In the genomic region with DNA sequence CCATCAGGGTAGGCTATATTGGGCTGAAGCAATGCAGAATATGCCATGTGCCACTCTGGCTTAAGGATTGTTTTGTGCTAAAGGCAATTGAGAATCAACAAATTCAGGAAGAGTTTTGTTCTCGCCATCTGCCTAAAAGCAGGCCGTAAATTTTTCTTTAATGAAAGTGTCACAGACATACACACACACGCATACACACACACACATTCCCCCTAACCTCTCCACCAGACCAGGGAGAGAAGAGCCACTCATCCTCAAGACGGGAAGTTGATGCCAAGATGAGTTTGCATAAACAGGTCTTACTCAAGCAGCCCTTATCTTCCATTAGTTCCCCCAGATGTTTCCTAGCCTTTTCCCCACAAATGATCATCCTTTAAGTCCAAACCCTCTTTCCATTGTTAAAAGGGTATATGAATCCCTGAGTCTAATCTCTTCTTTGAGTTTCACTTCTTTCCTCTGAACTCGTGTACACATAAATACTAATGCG, we compare ENCODE assay signal across 1 cellular context.
TF ChIP-seq lines count a peak whose summit lies in the region.

No MANE protein-coding gene starts in this region.

TF ChIP-seq in K562, 482 proteins besides CTCF, POLR2A, EP300 and RAD21 (continued from another document and continues in another):
- TF ChIP-seq, protein P1, sequence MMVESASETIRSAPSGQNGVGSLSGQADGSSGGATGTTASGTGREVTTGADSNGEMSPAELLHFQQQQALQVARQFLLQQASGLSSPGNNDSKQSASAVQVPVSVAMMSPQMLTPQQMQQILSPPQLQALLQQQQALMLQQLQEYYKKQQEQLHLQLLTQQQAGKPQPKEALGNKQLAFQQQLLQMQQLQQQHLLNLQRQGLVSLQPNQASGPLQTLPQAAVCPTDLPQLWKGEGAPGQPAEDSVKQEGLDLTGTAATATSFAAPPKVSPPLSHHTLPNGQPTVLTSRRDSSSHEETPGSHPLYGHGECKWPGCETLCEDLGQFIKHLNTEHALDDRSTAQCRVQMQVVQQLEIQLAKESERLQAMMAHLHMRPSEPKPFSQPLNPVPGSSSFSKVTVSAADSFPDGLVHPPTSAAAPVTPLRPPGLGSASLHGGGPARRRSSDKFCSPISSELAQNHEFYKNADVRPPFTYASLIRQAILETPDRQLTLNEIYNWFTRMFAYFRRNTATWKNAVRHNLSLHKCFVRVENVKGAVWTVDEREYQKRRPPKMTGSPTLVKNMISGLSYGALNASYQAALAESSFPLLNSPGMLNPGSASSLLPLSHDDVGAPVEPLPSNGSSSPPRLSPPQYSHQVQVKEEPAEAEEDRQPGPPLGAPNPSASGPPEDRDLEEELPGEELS (CRISPR knock-in tag; IDR thresholded peaks at IDR 0.05; ENCODE audit: borderline replicate concordance) = 0 out of 2 replicates have a peak, but pooled peaks have one; percentile 61
- TF ChIP-seq MCM5 (IDR thresholded peaks at IDR 0.05; ENCODE audit: low read depth) = no peak
- TF ChIP-seq HCFC1 (IDR thresholded peaks at IDR 0.05; ENCODE audit: low read depth, low read length) = no peak
- no peak for TF ChIP-seq GTF2F1 (IDR thresholded peaks at IDR 0.05; ENCODE audit: low read depth, low read length)
- TF ChIP-seq TARDBP (IDR thresholded peaks at IDR 0.05) = no peak
- TF ChIP-seq MIER1 (IDR thresholded peaks at IDR 0.05; ENCODE audit: low read depth) = no peak
- TF ChIP-seq, protein P2, sequence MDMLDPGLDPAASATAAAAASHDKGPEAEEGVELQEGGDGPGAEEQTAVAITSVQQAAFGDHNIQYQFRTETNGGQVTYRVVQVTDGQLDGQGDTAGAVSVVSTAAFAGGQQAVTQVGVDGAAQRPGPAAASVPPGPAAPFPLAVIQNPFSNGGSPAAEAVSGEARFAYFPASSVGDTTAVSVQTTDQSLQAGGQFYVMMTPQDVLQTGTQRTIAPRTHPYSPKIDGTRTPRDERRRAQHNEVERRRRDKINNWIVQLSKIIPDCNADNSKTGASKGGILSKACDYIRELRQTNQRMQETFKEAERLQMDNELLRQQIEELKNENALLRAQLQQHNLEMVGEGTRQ (CRISPR knock-in tag; IDR thresholded peaks at IDR 0.05) = no peak
- TF ChIP-seq ZNF217 (CRISPR knock-in tag; IDR thresholded peaks at IDR 0.05) = no peak
- no peak for TF ChIP-seq SUPT5H (IDR thresholded peaks at IDR 0.05)
- no peak for TF ChIP-seq CBX2 (IDR thresholded peaks at IDR 0.05; ENCODE audit: insufficient read depth, low read length, poor library complexity, severe bottlenecking)
- TF ChIP-seq NUFIP1 (IDR thresholded peaks at IDR 0.05; ENCODE audit: partially characterized antibody) = no peak
- no peak for TF ChIP-seq ZNF717 (CRISPR knock-in tag; IDR thresholded peaks at IDR 0.05)
- TF ChIP-seq, protein P3, sequence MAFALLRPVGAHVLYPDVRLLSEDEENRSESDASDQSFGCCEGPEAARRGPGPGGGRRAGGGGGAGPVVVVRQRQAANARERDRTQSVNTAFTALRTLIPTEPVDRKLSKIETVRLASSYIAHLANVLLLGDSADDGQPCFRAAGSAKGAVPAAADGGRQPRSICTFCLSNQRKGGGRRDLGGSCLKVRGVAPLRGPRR (CRISPR knock-in tag; IDR thresholded peaks at IDR 0.05) = no peak
- TF ChIP-seq, protein P4, sequence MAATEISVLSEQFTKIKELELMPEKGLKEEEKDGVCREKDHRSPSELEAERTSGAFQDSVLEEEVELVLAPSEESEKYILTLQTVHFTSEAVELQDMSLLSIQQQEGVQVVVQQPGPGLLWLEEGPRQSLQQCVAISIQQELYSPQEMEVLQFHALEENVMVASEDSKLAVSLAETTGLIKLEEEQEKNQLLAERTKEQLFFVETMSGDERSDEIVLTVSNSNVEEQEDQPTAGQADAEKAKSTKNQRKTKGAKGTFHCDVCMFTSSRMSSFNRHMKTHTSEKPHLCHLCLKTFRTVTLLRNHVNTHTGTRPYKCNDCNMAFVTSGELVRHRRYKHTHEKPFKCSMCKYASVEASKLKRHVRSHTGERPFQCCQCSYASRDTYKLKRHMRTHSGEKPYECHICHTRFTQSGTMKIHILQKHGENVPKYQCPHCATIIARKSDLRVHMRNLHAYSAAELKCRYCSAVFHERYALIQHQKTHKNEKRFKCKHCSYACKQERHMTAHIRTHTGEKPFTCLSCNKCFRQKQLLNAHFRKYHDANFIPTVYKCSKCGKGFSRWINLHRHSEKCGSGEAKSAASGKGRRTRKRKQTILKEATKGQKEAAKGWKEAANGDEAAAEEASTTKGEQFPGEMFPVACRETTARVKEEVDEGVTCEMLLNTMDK (IDR thresholded peaks at IDR 0.05; ENCODE audit: borderline replicate concordance, insufficient read depth, low read depth, low read length, poor library complexity, severe bottlenecking) = no peak
- TF ChIP-seq PCBP1 (IDR thresholded peaks at IDR 0.05; ENCODE audit: low read depth, low read length, poor library complexity, severe bottlenecking) = no peak
- TF ChIP-seq, protein P5, sequence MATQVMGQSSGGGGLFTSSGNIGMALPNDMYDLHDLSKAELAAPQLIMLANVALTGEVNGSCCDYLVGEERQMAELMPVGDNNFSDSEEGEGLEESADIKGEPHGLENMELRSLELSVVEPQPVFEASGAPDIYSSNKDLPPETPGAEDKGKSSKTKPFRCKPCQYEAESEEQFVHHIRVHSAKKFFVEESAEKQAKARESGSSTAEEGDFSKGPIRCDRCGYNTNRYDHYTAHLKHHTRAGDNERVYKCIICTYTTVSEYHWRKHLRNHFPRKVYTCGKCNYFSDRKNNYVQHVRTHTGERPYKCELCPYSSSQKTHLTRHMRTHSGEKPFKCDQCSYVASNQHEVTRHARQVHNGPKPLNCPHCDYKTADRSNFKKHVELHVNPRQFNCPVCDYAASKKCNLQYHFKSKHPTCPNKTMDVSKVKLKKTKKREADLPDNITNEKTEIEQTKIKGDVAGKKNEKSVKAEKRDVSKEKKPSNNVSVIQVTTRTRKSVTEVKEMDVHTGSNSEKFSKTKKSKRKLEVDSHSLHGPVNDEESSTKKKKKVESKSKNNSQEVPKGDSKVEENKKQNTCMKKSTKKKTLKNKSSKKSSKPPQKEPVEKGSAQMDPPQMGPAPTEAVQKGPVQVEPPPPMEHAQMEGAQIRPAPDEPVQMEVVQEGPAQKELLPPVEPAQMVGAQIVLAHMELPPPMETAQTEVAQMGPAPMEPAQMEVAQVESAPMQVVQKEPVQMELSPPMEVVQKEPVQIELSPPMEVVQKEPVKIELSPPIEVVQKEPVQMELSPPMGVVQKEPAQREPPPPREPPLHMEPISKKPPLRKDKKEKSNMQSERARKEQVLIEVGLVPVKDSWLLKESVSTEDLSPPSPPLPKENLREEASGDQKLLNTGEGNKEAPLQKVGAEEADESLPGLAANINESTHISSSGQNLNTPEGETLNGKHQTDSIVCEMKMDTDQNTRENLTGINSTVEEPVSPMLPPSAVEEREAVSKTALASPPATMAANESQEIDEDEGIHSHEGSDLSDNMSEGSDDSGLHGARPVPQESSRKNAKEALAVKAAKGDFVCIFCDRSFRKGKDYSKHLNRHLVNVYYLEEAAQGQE (CRISPR knock-in tag; IDR thresholded peaks at IDR 0.05; ENCODE audit: low read depth) = no peak
- no peak for TF ChIP-seq NRF1 (conservative IDR thresholded peaks at IDR 0.05 in 1 of 2, IDR thresholded peaks at IDR 0.05 in 1 of 2)
- TF ChIP-seq WHSC1 (IDR thresholded peaks at IDR 0.05; ENCODE audit: low read length) = no peak
- no peak for TF ChIP-seq PTTG1 (tag; IDR thresholded peaks at IDR 0.05; ENCODE audit: low read depth)
- TF ChIP-seq, protein P6, sequence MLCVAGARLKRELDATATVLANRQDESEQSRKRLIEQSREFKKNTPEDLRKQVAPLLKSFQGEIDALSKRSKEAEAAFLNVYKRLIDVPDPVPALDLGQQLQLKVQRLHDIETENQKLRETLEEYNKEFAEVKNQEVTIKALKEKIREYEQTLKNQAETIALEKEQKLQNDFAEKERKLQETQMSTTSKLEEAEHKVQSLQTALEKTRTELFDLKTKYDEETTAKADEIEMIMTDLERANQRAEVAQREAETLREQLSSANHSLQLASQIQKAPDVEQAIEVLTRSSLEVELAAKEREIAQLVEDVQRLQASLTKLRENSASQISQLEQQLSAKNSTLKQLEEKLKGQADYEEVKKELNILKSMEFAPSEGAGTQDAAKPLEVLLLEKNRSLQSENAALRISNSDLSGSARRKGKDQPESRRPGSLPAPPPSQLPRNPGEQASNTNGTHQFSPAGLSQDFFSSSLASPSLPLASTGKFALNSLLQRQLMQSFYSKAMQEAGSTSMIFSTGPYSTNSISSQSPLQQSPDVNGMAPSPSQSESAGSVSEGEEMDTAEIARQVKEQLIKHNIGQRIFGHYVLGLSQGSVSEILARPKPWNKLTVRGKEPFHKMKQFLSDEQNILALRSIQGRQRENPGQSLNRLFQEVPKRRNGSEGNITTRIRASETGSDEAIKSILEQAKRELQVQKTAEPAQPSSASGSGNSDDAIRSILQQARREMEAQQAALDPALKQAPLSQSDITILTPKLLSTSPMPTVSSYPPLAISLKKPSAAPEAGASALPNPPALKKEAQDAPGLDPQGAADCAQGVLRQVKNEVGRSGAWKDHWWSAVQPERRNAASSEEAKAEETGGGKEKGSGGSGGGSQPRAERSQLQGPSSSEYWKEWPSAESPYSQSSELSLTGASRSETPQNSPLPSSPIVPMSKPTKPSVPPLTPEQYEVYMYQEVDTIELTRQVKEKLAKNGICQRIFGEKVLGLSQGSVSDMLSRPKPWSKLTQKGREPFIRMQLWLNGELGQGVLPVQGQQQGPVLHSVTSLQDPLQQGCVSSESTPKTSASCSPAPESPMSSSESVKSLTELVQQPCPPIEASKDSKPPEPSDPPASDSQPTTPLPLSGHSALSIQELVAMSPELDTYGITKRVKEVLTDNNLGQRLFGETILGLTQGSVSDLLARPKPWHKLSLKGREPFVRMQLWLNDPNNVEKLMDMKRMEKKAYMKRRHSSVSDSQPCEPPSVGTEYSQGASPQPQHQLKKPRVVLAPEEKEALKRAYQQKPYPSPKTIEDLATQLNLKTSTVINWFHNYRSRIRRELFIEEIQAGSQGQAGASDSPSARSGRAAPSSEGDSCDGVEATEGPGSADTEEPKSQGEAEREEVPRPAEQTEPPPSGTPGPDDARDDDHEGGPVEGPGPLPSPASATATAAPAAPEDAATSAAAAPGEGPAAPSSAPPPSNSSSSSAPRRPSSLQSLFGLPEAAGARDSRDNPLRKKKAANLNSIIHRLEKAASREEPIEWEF (CRISPR knock-in tag; IDR thresholded peaks at IDR 0.05) = no peak
- no peak for TF ChIP-seq KDM4B (IDR thresholded peaks at IDR 0.05; ENCODE audit: borderline replicate concordance in 2 of 2, low read depth in 1 of 2)
- TF ChIP-seq EHMT2 (IDR thresholded peaks at IDR 0.05) = peak; percentile 91
- no peak for TF ChIP-seq SRF (CRISPR knock-in tag; IDR thresholded peaks at IDR 0.05)
- TF ChIP-seq ZZZ3 (IDR thresholded peaks at IDR 0.05) = no peak
- TF ChIP-seq, protein P7, sequence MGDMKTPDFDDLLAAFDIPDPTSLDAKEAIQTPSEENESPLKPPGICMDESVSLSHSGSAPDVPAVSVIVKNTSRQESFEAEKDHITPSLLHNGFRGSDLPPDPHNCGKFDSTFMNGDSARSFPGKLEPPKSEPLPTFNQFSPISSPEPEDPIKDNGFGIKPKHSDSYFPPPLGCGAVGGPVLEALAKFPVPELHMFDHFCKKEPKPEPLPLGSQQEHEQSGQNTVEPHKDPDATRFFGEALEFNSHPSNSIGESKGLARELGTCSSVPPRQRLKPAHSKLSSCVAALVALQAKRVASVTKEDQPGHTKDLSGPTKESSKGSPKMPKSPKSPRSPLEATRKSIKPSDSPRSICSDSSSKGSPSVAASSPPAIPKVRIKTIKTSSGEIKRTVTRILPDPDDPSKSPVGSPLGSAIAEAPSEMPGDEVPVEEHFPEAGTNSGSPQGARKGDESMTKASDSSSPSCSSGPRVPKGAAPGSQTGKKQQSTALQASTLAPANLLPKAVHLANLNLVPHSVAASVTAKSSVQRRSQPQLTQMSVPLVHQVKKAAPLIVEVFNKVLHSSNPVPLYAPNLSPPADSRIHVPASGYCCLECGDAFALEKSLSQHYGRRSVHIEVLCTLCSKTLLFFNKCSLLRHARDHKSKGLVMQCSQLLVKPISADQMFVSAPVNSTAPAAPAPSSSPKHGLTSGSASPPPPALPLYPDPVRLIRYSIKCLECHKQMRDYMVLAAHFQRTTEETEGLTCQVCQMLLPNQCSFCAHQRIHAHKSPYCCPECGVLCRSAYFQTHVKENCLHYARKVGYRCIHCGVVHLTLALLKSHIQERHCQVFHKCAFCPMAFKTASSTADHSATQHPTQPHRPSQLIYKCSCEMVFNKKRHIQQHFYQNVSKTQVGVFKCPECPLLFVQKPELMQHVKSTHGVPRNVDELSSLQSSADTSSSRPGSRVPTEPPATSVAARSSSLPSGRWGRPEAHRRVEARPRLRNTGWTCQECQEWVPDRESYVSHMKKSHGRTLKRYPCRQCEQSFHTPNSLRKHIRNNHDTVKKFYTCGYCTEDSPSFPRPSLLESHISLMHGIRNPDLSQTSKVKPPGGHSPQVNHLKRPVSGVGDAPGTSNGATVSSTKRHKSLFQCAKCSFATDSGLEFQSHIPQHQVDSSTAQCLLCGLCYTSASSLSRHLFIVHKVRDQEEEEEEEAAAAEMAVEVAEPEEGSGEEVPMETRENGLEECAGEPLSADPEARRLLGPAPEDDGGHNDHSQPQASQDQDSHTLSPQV (IDR thresholded peaks at IDR 0.05) = peak; percentile 88
- TF ChIP-seq C11orf30 (IDR thresholded peaks at IDR 0.05; ENCODE audit: low read depth) = peak; percentile 94
- no peak for TF ChIP-seq SREBF1 (IDR thresholded peaks at IDR 0.05; ENCODE audit: borderline replicate concordance, low read depth, low read length)
- no peak; the same call in 1 of the 2 replicates for TF ChIP-seq PML (IDR thresholded peaks at IDR 0.05; ENCODE audit: low read length)
- TF ChIP-seq, protein P8, sequence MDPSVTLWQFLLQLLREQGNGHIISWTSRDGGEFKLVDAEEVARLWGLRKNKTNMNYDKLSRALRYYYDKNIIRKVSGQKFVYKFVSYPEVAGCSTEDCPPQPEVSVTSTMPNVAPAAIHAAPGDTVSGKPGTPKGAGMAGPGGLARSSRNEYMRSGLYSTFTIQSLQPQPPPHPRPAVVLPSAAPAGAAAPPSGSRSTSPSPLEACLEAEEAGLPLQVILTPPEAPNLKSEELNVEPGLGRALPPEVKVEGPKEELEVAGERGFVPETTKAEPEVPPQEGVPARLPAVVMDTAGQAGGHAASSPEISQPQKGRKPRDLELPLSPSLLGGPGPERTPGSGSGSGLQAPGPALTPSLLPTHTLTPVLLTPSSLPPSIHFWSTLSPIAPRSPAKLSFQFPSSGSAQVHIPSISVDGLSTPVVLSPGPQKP (CRISPR knock-in tag; IDR thresholded peaks at IDR 0.05) = no peak
- TF ChIP-seq RAD51 (IDR thresholded peaks at IDR 0.05; ENCODE audit: borderline replicate concordance, low read depth) = no peak
- TF ChIP-seq, protein P9, sequence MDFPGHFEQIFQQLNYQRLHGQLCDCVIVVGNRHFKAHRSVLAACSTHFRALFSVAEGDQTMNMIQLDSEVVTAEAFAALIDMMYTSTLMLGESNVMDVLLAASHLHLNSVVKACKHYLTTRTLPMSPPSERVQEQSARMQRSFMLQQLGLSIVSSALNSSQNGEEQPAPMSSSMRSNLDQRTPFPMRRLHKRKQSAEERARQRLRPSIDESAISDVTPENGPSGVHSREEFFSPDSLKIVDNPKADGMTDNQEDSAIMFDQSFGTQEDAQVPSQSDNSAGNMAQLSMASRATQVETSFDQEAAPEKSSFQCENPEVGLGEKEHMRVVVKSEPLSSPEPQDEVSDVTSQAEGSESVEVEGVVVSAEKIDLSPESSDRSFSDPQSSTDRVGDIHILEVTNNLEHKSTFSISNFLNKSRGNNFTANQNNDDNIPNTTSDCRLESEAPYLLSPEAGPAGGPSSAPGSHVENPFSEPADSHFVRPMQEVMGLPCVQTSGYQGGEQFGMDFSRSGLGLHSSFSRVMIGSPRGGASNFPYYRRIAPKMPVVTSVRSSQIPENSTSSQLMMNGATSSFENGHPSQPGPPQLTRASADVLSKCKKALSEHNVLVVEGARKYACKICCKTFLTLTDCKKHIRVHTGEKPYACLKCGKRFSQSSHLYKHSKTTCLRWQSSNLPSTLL (IDR thresholded peaks at IDR 0.05) = no peak
- peak; percentile 72 for TF ChIP-seq ZEB2 (IDR thresholded peaks at IDR 0.05)
